In genomic region chr20:50594591-50595432, GRCh38 we compare ENCODE assay signal across 13 cellular contexts.
A peak's percentile ranks its signal among the peaks of the same experiment; 100 is the strongest.
DNase-seq lines count a peak whose midpoint lies in the region; ATAC-seq lines count a peak whose summit lies in the region.
"Had no signal": no experiment of that assay in that cellular context is flagged by ENCODE, and none has a peak within 500 bp of the region (broad histone marks: within the 10 kb centered on the region; RNA-seq: fewer than 3 reads in every experiment).

No MANE protein-coding gene starts in this region.

- no peaks in the 10 kb centered on the region for H3K27me3 Mint-ChIP-seq in stimulated activated naive CD8-positive, alpha-beta T cell treated with anti-CD3 and anti-CD28 coated beads, Interleukin-15, amount 100 ng/mL, for 72 hours
- H3K27me3 Mint-ChIP-seq: activated CD4-positive, alpha-beta memory T cell treated with anti-CD3 and anti-CD28 coated beads for 36 hours had no signal

- H3K27ac Mint-ChIP-seq in stimulated activated naive CD8-positive, alpha-beta T cell treated with anti-CD3 and anti-CD28 coated beads, Interleukin-15, amount 100 ng/mL, for 72 hours, result peak overlapping the region in 1 of 2 donors; percentile 98

- no peaks in the 10 kb centered on the region for H3K9me3 Mint-ChIP-seq in stimulated activated naive CD8-positive, alpha-beta T cell treated with anti-CD3 and anti-CD28 coated beads, Interleukin-15, amount 100 ng/mL, for 72 hours
- H3K9me3 Mint-ChIP-seq: activated CD4-positive, alpha-beta memory T cell treated with anti-CD3 and anti-CD28 coated beads for 36 hours had no signal

- peaks cover 19% of the 10 kb centered on the region for H3K4me1 ChIP-seq in NT2/D1 (ENCODE audit: insufficient read depth, insufficient read length)

- peaks cover 7% of the 10 kb centered on the region for H3K36me3 ChIP-seq in NT2/D1 (ENCODE audit: insufficient read depth, insufficient read length, low read length)
- H3K36me3 ChIP-seq: ascending aorta, uterus had no signal

- DNase-seq in stimulated activated naive CD8-positive, alpha-beta T cell treated with anti-CD3 and anti-CD28 coated beads, Interleukin-15, amount 100 ng/mL, for 72 hours, result no peak
- no peak for DNase-seq in stimulated activated naive CD8-positive, alpha-beta T cell treated with anti-CD3 and anti-CD28 coated beads, Interleukin-15, Interleukin-2, amounts not matched to agents 100 U/mL and 50 U/mL, for 24 hours
- DNase-seq in NT2/D1 (ENCODE audit: low read depth, low spot score), result no peak
- DNase-seq: activated CD4-positive, alpha-beta memory T cell treated with anti-CD3 and anti-CD28 coated beads for 36 hours; MM.1S; uterus had no signal

- no peak overlapping the region for H3K4me3 ChIP-seq in NT2/D1 (ENCODE audit: insufficient read length, low read depth)
- H3K4me3 ChIP-seq: ascending aorta, uterus had no signal

- peaks cover 5% of the 10 kb centered on the region for H3K4me1 Mint-ChIP-seq in stimulated activated naive CD8-positive, alpha-beta T cell treated with anti-CD3 and anti-CD28 coated beads, Interleukin-15, amount 100 ng/mL, for 72 hours

- ATAC-seq in stimulated activated naive CD8-positive, alpha-beta T cell treated with anti-CD3 and anti-CD28 coated beads, Interleukin-15, amount 100 ng/mL, for 72 hours, result peak; percentile 49
- no peak for ATAC-seq in stimulated activated naive CD8-positive, alpha-beta T cell treated with anti-CD3 and anti-CD28 coated beads, Interleukin-15, Interleukin-2, amounts not matched to agents 100 U/mL and 50 U/mL, for 24 hours
- ATAC-seq in esophagus mucosa (peak; percentile 18), HG03571 (IDR thresholded peaks at IDR 0.05; ENCODE audit: unreplicated experiment) (no peak), GM18511 (IDR thresholded peaks at IDR 0.05; ENCODE audit: unreplicated experiment) (no peak), GM21528 (IDR thresholded peaks at IDR 0.05; ENCODE audit: low FRiP score, unreplicated experiment) (no peak), GM18858 (IDR thresholded peaks at IDR 0.05; ENCODE audit: unreplicated experiment) (no peak)
- ATAC-seq: sciatic nerve had no signal

- H3K27me3 ChIP-seq in NT2/D1 (ENCODE audit: insufficient read depth, insufficient read length), result no peaks in the 10 kb centered on the region
- H3K27me3 ChIP-seq: ascending aorta, uterus had no signal

- H3K4me3 Mint-ChIP-seq in stimulated activated naive CD8-positive, alpha-beta T cell treated with anti-CD3 and anti-CD28 coated beads, Interleukin-15, amount 100 ng/mL, for 72 hours, result no peak overlapping the region
- H3K4me3 Mint-ChIP-seq: activated CD4-positive, alpha-beta memory T cell treated with anti-CD3 and anti-CD28 coated beads for 36 hours had no signal

- peak overlapping the region; percentile 13 for H3K9ac ChIP-seq in NT2/D1 (ENCODE audit: insufficient read length, low read depth)

- H3K9me3 ChIP-seq in NT2/D1 (ENCODE audit: insufficient read depth, low read length), result no peaks in the 10 kb centered on the region
- H3K9me3 ChIP-seq: ascending aorta, uterus had no signal

Comparison
In these comparisons a context has a peak if more than half of its experiments do, and no peak if none do; other contexts are left out.
1. ATAC-seq: peak in stimulated activated naive CD8-positive, alpha-beta T cell treated with anti-CD3 and anti-CD28 coated beads, Interleukin-15, amount 100 ng/mL, for 72 hours (single experiment) and esophagus mucosa (single experiment); none in stimulated activated naive CD8-positive, alpha-beta T cell treated with anti-CD3 and anti-CD28 coated beads, Interleukin-15, Interleukin-2, amounts not matched to agents 100 U/mL and 50 U/mL, for 24 hours (single experiment), HG03571 (single experiment), GM18511 (single experiment), GM21528 (single experiment) and GM18858 (single experiment).